Comparison of ENCODE assay signal across 8 cellular contexts in genomic region chr2:136025057-136025973, GRCh38. TPM values are rescaled to one million over a fixed set of nuclear protein-coding genes. Genes with fewer than 3 reads are reported as not detected.
DNase-seq lines count a peak whose midpoint lies in the region; ATAC-seq and TF ChIP-seq lines count a peak whose summit lies in the region.

No MANE protein-coding gene starts in this region.

- H3K36me3 ChIP-seq in Panc1 (ENCODE audit: control insufficient read depth, insufficient read depth, low read length) (no peaks in the 10 kb centered on the region), colonic mucosa (no peaks in the 10 kb centered on the region)

- TF ChIP-seq CTCF in Panc1 (IDR thresholded peaks at IDR 0.05) (no peak), colonic mucosa (IDR thresholded peaks at IDR 0.05) (no peak)

- no peak overlapping the region for H3K9ac ChIP-seq in colonic mucosa (ENCODE audit: low read depth in 2 of 2, low read length in 2 of 2)

- in situ Hi-C loops in Panc1 (cut with HindIII; ENCODE audit: low pct_unique_long_range_greater_than_20kb, low sequenced_read_pairs): no loop called here

- intact Hi-C loops in Panc1 (cut with micrococcal nuclease; ENCODE audit: unreplicated experiment) (no loop called here), colonic mucosa (cut with DNase I) (no loop called here)

- H3K4me1 ChIP-seq in Panc1 (ENCODE audit: control insufficient read depth, insufficient read depth, low read length) (no peaks in the 10 kb centered on the region), colonic mucosa (no peaks in the 10 kb centered on the region)

- CTCF ChIA-PET in Panc1 (lab: Charles Lee): no interaction called here

- H3K27me3 ChIP-seq in Panc1 (ENCODE audit: control insufficient read depth, insufficient read depth, low read length) (no peaks in the 10 kb centered on the region), colonic mucosa (no peaks in the 10 kb centered on the region), layer of hippocampus (ENCODE audit: control insufficient read depth, insufficient read depth, low read length) (no peaks in the 10 kb centered on the region)

- ATAC-seq in HG03097 (IDR thresholded peaks at IDR 0.05; ENCODE audit: low FRiP score, unreplicated experiment) (peak; percentile 46), Panc1 (peak; percentile 83)

- DNase-seq in ELF-1 (ENCODE audit: low read depth, low spot score) (peak; percentile 96), Panc1 (ENCODE audit: low read depth, low spot score) (no peak), colonic mucosa (peak; percentile 65), NCI-H446 treated with DMSO at 0.1 percent for 48 hours (lab: John Stamatoyannopoulos, UW) (no peak), NCI-H446 (lab: John Stamatoyannopoulos, UW) (no peak)
- DNase-seq in stimulated activated CD4-positive, alpha-beta T cell treated with anti-CD3 and anti-CD28 coated beads, Interleukin-15, amount 100 ng/mL, for 24 hours: peak; percentile 58

- no peak overlapping the region for H3K4me3 ChIP-seq in Panc1 (ENCODE audit: low read depth in 2 of 2, low read length in 2 of 2)
- no peak overlapping the region for H3K4me3 ChIP-seq in colonic mucosa

- H3K27ac ChIP-seq in Panc1 (ENCODE audit: low read length) (no peak overlapping the region), colonic mucosa (no peak overlapping the region), layer of hippocampus (ENCODE audit: low read depth, low read length) (peak overlapping the region; percentile 66)

- H3K9me3 ChIP-seq in Panc1 (ENCODE audit: control insufficient read depth, insufficient read depth, low read depth, low read length) (no peaks in the 10 kb centered on the region), colonic mucosa (no peaks in the 10 kb centered on the region)

- POLR2A ChIA-PET in Panc1 (lab: Charles Lee): no interaction called here

- no TSS peak for BruUV-seq in Panc1 (replicated peaks; lab: Mats Ljungman, UMichigan)

RNA-seq across cellular contexts. Expression of gene DARS1, which starts 39.9 kb away (rescaled TPM):
- total RNA-seq in Panc1 (2021; ENCODE audit: unreplicated experiment) (85.3 TPM), colonic mucosa (10 to 100 TPM; 52.4 to 80.7 TPM)
- polyA plus RNA-seq in Panc1 (2012; ENCODE audit: insufficient read length): 114 TPM

Comparison
In these comparisons a context has a peak if more than half of its experiments do, and no peak if none do; other contexts are left out.
1. DNase-seq: peak in ELF-1 (single experiment), colonic mucosa (single experiment) and stimulated activated CD4-positive, alpha-beta T cell treated with anti-CD3 and anti-CD28 coated beads, Interleukin-15, amount 100 ng/mL, for 24 hours (single experiment); none in Panc1 (single experiment), NCI-H446 treated with DMSO at 0.1 percent for 48 hours (single experiment) and NCI-H446 (0 of 2).